20 cellular contexts compared by ENCODE assay signal in the genomic region with DNA sequence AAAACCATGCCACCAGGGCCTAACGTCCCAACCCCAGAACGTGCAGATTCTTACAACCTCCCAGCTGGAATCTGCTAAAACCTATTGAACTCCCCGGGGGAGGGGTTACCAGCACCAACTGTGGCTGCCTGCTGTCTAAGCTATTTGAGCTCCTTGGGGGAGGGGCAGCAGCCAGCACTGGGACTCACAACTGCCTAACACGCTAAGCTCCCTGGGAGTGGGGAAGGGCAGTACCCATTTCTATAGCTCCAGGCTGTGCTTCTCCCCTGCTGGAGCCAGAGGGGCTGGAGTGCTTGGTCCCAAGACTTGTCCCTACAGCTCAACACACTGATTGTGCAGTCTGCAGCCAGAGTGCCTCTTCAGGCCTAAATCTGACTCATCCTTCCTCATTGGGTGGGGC.
DNase-seq lines count a peak whose midpoint lies in the region; ATAC-seq and TF ChIP-seq lines count a peak whose summit lies in the region.
"Had no signal": no experiment of that assay in that cellular context is flagged by ENCODE, and none has a peak within 500 bp of the region (broad histone marks: within the 10 kb centered on the region; RNA-seq: fewer than 3 reads in every experiment).

No MANE protein-coding gene starts in this region.

- H3K27me3 ChIP-seq in NT2/D1 (ENCODE audit: insufficient read depth, insufficient read length) = no peaks in the 10 kb centered on the region
- no peaks in the 10 kb centered on the region for H3K27me3 ChIP-seq in endodermal cell (ENCODE audit: control insufficient read depth, insufficient read depth, low read length, poor library complexity, severe bottlenecking)
- H3K27me3 ChIP-seq: BE2C, SJSA1 had no signal

- peaks cover 4% of the 10 kb centered on the region for H3K4me1 Mint-ChIP-seq in endodermal cell

- no peak overlapping the region for H3K27ac Mint-ChIP-seq in endodermal cell
- H3K27ac Mint-ChIP-seq: HFFc6 had no signal

- H3K27me3 Mint-ChIP-seq in endodermal cell (ENCODE audit: insufficient read depth) = no peaks in the 10 kb centered on the region

- H3K9me3 ChIP-seq in NT2/D1 (ENCODE audit: insufficient read depth, low read length) (no peaks in the 10 kb centered on the region; the same call in 1 of the 2 replicates), endodermal cell (ENCODE audit: control insufficient read depth, low read length) (peaks cover 8% of the 10 kb centered on the region)
- H3K9me3 ChIP-seq: BE2C, SJSA1 had no signal

- peaks cover 73% of the 10 kb centered on the region for H3K9me3 Mint-ChIP-seq in endodermal cell

- TF ChIP-seq CTCF in endodermal cell (conservative IDR thresholded peaks at IDR 0.05) = no peak
- TF ChIP-seq CTCF in omental fat pad (IDR thresholded peaks at IDR 0.05) = no peak

- no peak overlapping the region for H3K4me3 Mint-ChIP-seq in endodermal cell
- H3K4me3 Mint-ChIP-seq: HFFc6 had no signal

- 48 to 80% methylated on average over 1 to 4 of the region's 4 CpGs for WGBS in endodermal cell (ENCODE audit: insufficient coverage in 1 of 2, insufficient read length in 1 of 2), 2 experiments

- no peaks in the 10 kb centered on the region for H3K36me3 ChIP-seq in NT2/D1 (ENCODE audit: insufficient read depth, insufficient read length, low read length)
- no peaks in the 10 kb centered on the region for H3K36me3 ChIP-seq in endodermal cell (ENCODE audit: control insufficient read depth, insufficient read depth, low read length)
- H3K36me3 ChIP-seq: BE2C, SJSA1 had no signal

- ATAC-seq in omental fat pad (ENCODE audit: low FRiP score) (no peak), GM21390 (IDR thresholded peaks at IDR 0.05; ENCODE audit: unreplicated experiment) (no peak)
- ATAC-seq: Panc1 had no signal

- peaks cover 2% of the 10 kb centered on the region for H3K36me3 Mint-ChIP-seq in endodermal cell (ENCODE audit: low read depth)

- H3K9ac ChIP-seq in NT2/D1 (ENCODE audit: insufficient read length, low read depth) (no peak overlapping the region), endodermal cell (ENCODE audit: extremely low read depth, low read length, poor library complexity, severe bottlenecking) (no peak overlapping the region)

- H3K4me3 ChIP-seq in NT2/D1 (ENCODE audit: insufficient read length, low read depth) (no peak overlapping the region), endodermal cell (ENCODE audit: low read length) (no peak overlapping the region)
- H3K4me3 ChIP-seq: SJSA1 had no signal

- peak; percentile 88 for DNase-seq in ELF-1 (ENCODE audit: low read depth, low spot score)
- DNase-seq in NT2/D1 (ENCODE audit: low read depth, low spot score) = peak; percentile 25
- DNase-seq in endodermal cell = peak; percentile 64
- DNase-seq in islet precursor cell = peak; percentile 60
- no peak for DNase-seq in activated naive CD4-positive, alpha-beta T cell treated with Interleukin-2 at 50 U/mL for 16 hours
- DNase-seq in omental fat pad (ENCODE audit: low spot score) = no peak
- DNase-seq: BE2C, EL, H7, HFFc6, KG1, NCI-H1092 treated with DMSO at 0.1 percent for 48 hours, NCI-H1436 treated with DMSO at 0.1 percent for 48 hours, NCI-H1930, NCI-H345, NCI-H526 treated with DMSO at 0.1 percent for 48 hours, T-helper 1 cell had no signal

- no peaks in the 10 kb centered on the region for H3K4me1 ChIP-seq in NT2/D1 (ENCODE audit: insufficient read depth, insufficient read length)
- no peaks in the 10 kb centered on the region for H3K4me1 ChIP-seq in endodermal cell (ENCODE audit: control insufficient read depth, insufficient read depth, low read length)
- H3K4me1 ChIP-seq: BE2C, SJSA1 had no signal

- H3K27ac ChIP-seq in endodermal cell (ENCODE audit: low read depth, low read length) = no peak overlapping the region
- H3K27ac ChIP-seq: SJSA1 had no signal

Comparison
In these comparisons a context has a peak if more than half of its experiments do, and no peak if none do; other contexts are left out.
1. DNase-seq: peak in ELF-1 (single experiment), NT2/D1 (single experiment), endodermal cell (single experiment) and islet precursor cell (single experiment); none in activated naive CD4-positive, alpha-beta T cell treated with Interleukin-2 at 50 U/mL for 16 hours (single experiment) and omental fat pad (single experiment).